Comparison of ENCODE assay signal across 8 cellular contexts in genomic region chr20:3686867-3687321, GRCh38. TPM values are rescaled to one million over a fixed set of nuclear protein-coding genes. Genes with fewer than 3 reads are reported as not detected.
A peak's percentile ranks its signal among the peaks of the same experiment; 100 is the strongest.
DNase-seq lines count a peak whose midpoint lies in the region; ATAC-seq and TF ChIP-seq lines count a peak whose summit lies in the region.

No MANE protein-coding gene starts in this region.

- WGBS in smooth muscle cell (ENCODE audit: low lambda C conversion rate): 55% methylated on average over 9 of the region's 9 CpGs

- H3K27me3 ChIP-seq in PC-3 (ENCODE audit: low read length) (no peaks in the 10 kb centered on the region), smooth muscle cell (ENCODE audit: low read depth) (peaks cover 4% of the 10 kb centered on the region)

- H2AFZ ChIP-seq in PC-3 (ENCODE audit: low read length) (peak overlapping the region; percentile 32; the same call in 1 of the 2 replicates), smooth muscle cell (ENCODE audit: low read depth) (no peak overlapping the region)

- H3K36me3 ChIP-seq in PC-3 (ENCODE audit: low read depth, low read length) (no peaks in the 10 kb centered on the region), smooth muscle cell (ENCODE audit: low read depth) (no peaks in the 10 kb centered on the region)

- no TSS peak for BruUV-seq in PC-3 (replicated peaks; lab: Mats Ljungman, UMichigan)

- H3F3A ChIP-seq in PC-3 (ENCODE audit: low read length, unreplicated experiment) (no peaks in the 10 kb centered on the region), smooth muscle cell (ENCODE audit: low read depth) (no peaks in the 10 kb centered on the region)

- DNase-seq in AG09309 (ENCODE audit: low read depth) (peak; percentile 91), PC-3 (peak; percentile 72), fibroblast of the aortic adventitia (ENCODE audit: low read depth) (peak; percentile 97), non-pigmented ciliary epithelial cell (ENCODE audit: low read depth) (peak; percentile 70), smooth muscle cell (lab: John Stamatoyannopoulos, UW; ENCODE audit: unreplicated experiment) (no peak)

- no peaks in the 10 kb centered on the region for H3K9me2 ChIP-seq in PC-3 (replicated peaks; ENCODE audit: low read length)

- H4K20me1 ChIP-seq in PC-3 (ENCODE audit: low read length): no peaks in the 10 kb centered on the region
- no peaks in the 10 kb centered on the region for H4K20me1 ChIP-seq in smooth muscle cell (ENCODE audit: low read depth)

- POLR2A ChIA-PET in PC-3 (lab: Charles Lee; ENCODE audit: unreplicated experiment): interaction anchor here (0.6 kb wide), 1 partner anchor 320 kb away, joined by 3 read pairs; no protein-coding TSS in a partner anchor

- CTCF ChIA-PET in PC-3 (lab: Charles Lee): interaction anchor here (1.1 kb wide), 1 partner anchor 23 kb away, joined by 3 read pairs; no protein-coding TSS in a partner anchor

- H3K9me3 ChIP-seq in PC-3 (ENCODE audit: low read length) (no peaks in the 10 kb centered on the region), smooth muscle cell (replicated peaks; ENCODE audit: low read depth) (no peaks in the 10 kb centered on the region)

- peak overlapping the region; percentile 19; the same call in 1 of the 2 replicates for H3K4me2 ChIP-seq in PC-3 (ENCODE audit: low read length)
- H3K4me2 ChIP-seq in smooth muscle cell: no peak overlapping the region

- no peak overlapping the region for H3K9ac ChIP-seq in PC-3 (ENCODE audit: low read length)
- no peak overlapping the region for H3K9ac ChIP-seq in smooth muscle cell (ENCODE audit: low read depth)

- peak overlapping the region; percentile 3 for H3K4me3 ChIP-seq in AG09309 (ENCODE audit: control insufficient read depth, low read depth, low read length)
- no peak overlapping the region for H3K4me3 ChIP-seq in PC-3 (ENCODE audit: low read length)
- H3K4me3 ChIP-seq in fibroblast of the aortic adventitia (ENCODE audit: low read depth, low read length): no peak overlapping the region
- H3K4me3 ChIP-seq in smooth muscle cell: no peak overlapping the region

- intact Hi-C loops in PC-3 (cut with micrococcal nuclease): no loop called here

- peaks cover 10% of the 10 kb centered on the region for H3K4me1 ChIP-seq in PC-3 (ENCODE audit: insufficient read depth, low read length)
- H3K4me1 ChIP-seq in smooth muscle cell (ENCODE audit: low read depth): no peaks in the 10 kb centered on the region

- ATAC-seq in PC-3: peak; percentile 84
- ATAC-seq in HG03135 (IDR thresholded peaks at IDR 0.05; ENCODE audit: unreplicated experiment): no peak
- no peak for ATAC-seq in GM21526 (IDR thresholded peaks at IDR 0.05; ENCODE audit: low FRiP score, unreplicated experiment)
- ATAC-seq in GM18907 (IDR thresholded peaks at IDR 0.05; ENCODE audit: unreplicated experiment): no peak

- TF ChIP-seq CTCF in AG09309 (IDR thresholded peaks at IDR 0.05; ENCODE audit: control insufficient read depth, insufficient read depth, low read depth, low read length, missing control alignments): no peak
- no peak; the same call in 1 of the 2 replicates for TF ChIP-seq CTCF in PC-3 (conservative IDR thresholded peaks at IDR 0.05; ENCODE audit: low read depth, low read length)
- no peak for TF ChIP-seq CTCF in fibroblast of the aortic adventitia (IDR thresholded peaks at IDR 0.05; ENCODE audit: insufficient read depth, low read length)
- no peak for TF ChIP-seq CTCF in smooth muscle cell (IDR thresholded peaks at IDR 0.05; ENCODE audit: borderline replicate concordance, insufficient read depth, poor library complexity, severe bottlenecking)

- no peaks in the 10 kb centered on the region for H3K79me2 ChIP-seq in PC-3 (ENCODE audit: low read length)
- no peaks in the 10 kb centered on the region for H3K79me2 ChIP-seq in smooth muscle cell (ENCODE audit: low read depth)

- H3K27ac ChIP-seq in PC-3 (ENCODE audit: low read length) (no peak overlapping the region), smooth muscle cell (ENCODE audit: low read depth) (no peak overlapping the region)

RNA-seq across cellular contexts. Expression of gene ADAM33, which starts 5.1 kb away (rescaled TPM):
- total RNA-seq in PC-3 (2014; rRNA removed): 0.11 TPM in 1 of 2 replicates, not detected in the other
- total RNA-seq in fibroblast of the aortic adventitia (ENCODE audit: low replicate concordance): 68.6 and 145 TPM in 2 replicates
- 5.1 and 8.0 TPM in 2 replicates for total RNA-seq in smooth muscle cell
- polyA plus RNA-seq in smooth muscle cell: 5.8 and 7.4 TPM in 2 replicates

RNA-seq across cellular contexts. Expression of gene GFRA4, which starts 23.7 kb away (rescaled TPM):
- not detected in 2 replicates for total RNA-seq in PC-3 (2014; rRNA removed)
- total RNA-seq in fibroblast of the aortic adventitia (ENCODE audit: low replicate concordance): not detected in 2 replicates
- total RNA-seq in smooth muscle cell: not detected in 2 replicates
- polyA plus RNA-seq in smooth muscle cell: not detected in 2 replicates

RNA-seq across cellular contexts. Expression of gene SIGLEC1, which starts 25.5 kb away (rescaled TPM):
- total RNA-seq in PC-3 (2014; rRNA removed) (not detected in 2 replicates), fibroblast of the aortic adventitia (ENCODE audit: low replicate concordance) (0.08 TPM in 1 of 2 replicates, not detected in the other), smooth muscle cell (not detected in 2 replicates)
- polyA plus RNA-seq in smooth muscle cell: not detected in 2 replicates

RNA-seq across cellular contexts. Expression of gene HSPA12B, which starts 45.6 kb away (rescaled TPM):
- total RNA-seq in PC-3 (2014; rRNA removed): not detected in 2 replicates
- total RNA-seq in fibroblast of the aortic adventitia (ENCODE audit: low replicate concordance): 0.18 and 8.3 TPM in 2 replicates
- total RNA-seq in smooth muscle cell: 0.04 and 0.40 TPM in 2 replicates
- polyA plus RNA-seq in smooth muscle cell: 0.72 and 1.0 TPM in 2 replicates
